Comparison of ENCODE assay signal across 11 cellular contexts in the genomic region with DNA sequence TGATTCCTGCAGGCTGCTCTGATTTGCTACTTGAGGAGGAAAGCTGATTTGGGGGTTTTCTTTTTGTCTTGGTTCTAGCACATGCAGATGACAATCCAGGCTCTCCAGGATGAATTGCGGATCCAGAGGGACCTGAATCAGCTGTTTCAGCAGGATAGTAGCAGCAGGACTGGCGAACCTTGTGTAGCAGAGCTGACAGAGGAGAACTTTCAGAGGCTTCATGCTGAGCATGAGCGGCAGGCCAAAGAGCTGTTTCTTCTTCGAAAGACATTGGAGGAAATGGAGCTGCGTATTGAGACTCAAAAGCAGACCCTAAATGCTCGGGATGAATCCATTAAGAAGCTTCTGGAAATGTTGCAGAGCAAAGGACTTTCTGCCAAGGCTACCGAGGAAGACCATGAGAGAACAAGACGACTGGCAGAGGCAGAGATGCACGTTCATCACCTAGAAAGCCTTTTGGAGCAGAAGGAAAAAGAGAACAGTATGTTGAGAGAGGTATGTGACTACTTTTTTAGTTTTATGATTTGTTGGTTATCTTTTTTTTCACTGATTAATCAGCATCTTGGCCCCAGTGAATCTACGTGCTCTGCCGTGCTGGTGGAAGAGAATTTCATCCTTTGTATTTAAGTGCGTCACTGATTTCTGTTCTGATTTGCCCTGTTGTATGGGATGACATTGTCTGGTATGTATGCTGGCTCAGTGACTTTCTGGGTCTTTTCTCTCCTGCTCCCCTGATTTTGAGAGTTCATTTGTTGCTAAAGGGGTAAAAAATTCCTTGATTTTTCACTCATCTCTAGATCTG.
DNase-seq lines count a peak whose midpoint lies in the region; ATAC-seq and TF ChIP-seq lines count a peak whose summit lies in the region.
"Had no signal": no experiment of that assay in that cellular context is flagged by ENCODE, and none has a peak within 500 bp of the region (broad histone marks: within the 10 kb centered on the region; RNA-seq: fewer than 3 reads in every experiment).

No MANE protein-coding gene starts in this region.

- no peak for ATAC-seq in HG03565 (IDR thresholded peaks at IDR 0.05; ENCODE audit: unreplicated experiment)

- CTCF ChIA-PET in MCF 10A (lab: Yijun Ruan, JAX), result interaction anchor here (0.5 to 3.8 kb wide), 3 partner anchors 10 to 1565 kb away, joined by 3 to 28 read pairs (median 4); no protein-coding TSS in a partner anchor

- POLR2A ChIA-PET in MCF 10A (lab: Yijun Ruan, JAX), result interaction anchor here (0.6 to 1.0 kb wide), 4 partner anchors 9 to 150 kb away, joined by 3 to 4 read pairs (median 3); no protein-coding TSS in a partner anchor

- H3K4me3 Mint-ChIP-seq in MCF 10A (ENCODE audit: unreplicated experiment), result no peak overlapping the region
- no peak overlapping the region for H3K4me3 Mint-ChIP-seq in T-helper 2 cell treated with Interferon-gamma antibody and Interleukin-4, amounts not matched to agents 5 μg/mL and 100 μg/mL, for 36 hours

- BruUV-seq in MCF 10A (replicated peaks; lab: Mats Ljungman, UMichigan), result no TSS peak

- H3K9me3 ChIP-seq in breast epithelium, result no peaks in the 10 kb centered on the region
- no peaks in the 10 kb centered on the region for H3K9me3 ChIP-seq in muscle layer of colon (ENCODE audit: low read length)
- H3K9me3 ChIP-seq in vagina, result no peaks in the 10 kb centered on the region
- H3K9me3 ChIP-seq: ovary had no signal

- H3K36me3 ChIP-seq in breast epithelium, result no peaks in the 10 kb centered on the region
- H3K36me3 ChIP-seq in muscle layer of colon (ENCODE audit: insufficient read depth, low read length), result no peaks in the 10 kb centered on the region
- H3K36me3 ChIP-seq in vagina, result no peaks in the 10 kb centered on the region
- H3K36me3 ChIP-seq: ovary had no signal

- H3K27me3 ChIP-seq in breast epithelium, result no peaks in the 10 kb centered on the region
- no peaks in the 10 kb centered on the region for H3K27me3 ChIP-seq in dorsolateral prefrontal cortex
- H3K27me3 ChIP-seq in muscle layer of colon (ENCODE audit: control insufficient read depth in 1 of 2, insufficient read depth in 2 of 2, low read length in 2 of 2), result no peaks in the 10 kb centered on the region
- H3K27me3 ChIP-seq in vagina, result no peaks in the 10 kb centered on the region
- H3K27me3 ChIP-seq: ovary had no signal

- intact Hi-C loops in breast epithelium (cut with DNase I; ENCODE audit: low total_unique reads) (no loop called here), MCF 10A (cut with micrococcal nuclease) (no loop called here), dorsolateral prefrontal cortex (cut with DNase I) (loop anchor here in 1 of 2 donors (5.0 kb wide), 1 partner anchor 91 kb away; the partner anchor contains the start of gene ERC1), vagina (cut with DNase I) (no loop called here)

- H3K4me1 Mint-ChIP-seq in MCF 10A (ENCODE audit: insufficient read depth, unreplicated experiment), result no peaks in the 10 kb centered on the region
- no peaks in the 10 kb centered on the region for H3K4me1 Mint-ChIP-seq in T-helper 2 cell treated with Interferon-gamma antibody and Interleukin-4, amounts not matched to agents 5 μg/mL and 100 μg/mL, for 36 hours (ENCODE audit: low read depth)

- H3K36me3 Mint-ChIP-seq in MCF 10A (ENCODE audit: insufficient read depth, unreplicated experiment), result peaks cover 17% of the 10 kb centered on the region
- no peaks in the 10 kb centered on the region for H3K36me3 Mint-ChIP-seq in T-helper 2 cell treated with Interferon-gamma antibody and Interleukin-4, amounts not matched to agents 5 μg/mL and 100 μg/mL, for 36 hours (ENCODE audit: low read depth)

- H3K27ac ChIP-seq in breast epithelium (peak overlapping the region; percentile 52 to 66), dorsolateral prefrontal cortex (peak overlapping the region in 56 of 59 donors; percentile 1 to 94 (median 75)), muscle layer of colon (ENCODE audit: low read depth, low read length) (peak overlapping the region; percentile 47), vagina (peak overlapping the region; percentile 54)
- H3K27ac ChIP-seq: ovary had no signal

- no peak overlapping the region for H3K27ac Mint-ChIP-seq in MCF 10A (ENCODE audit: low read depth, unreplicated experiment)
- no peak overlapping the region for H3K27ac Mint-ChIP-seq in T-helper 2 cell treated with Interferon-gamma antibody and Interleukin-4, amounts not matched to agents 5 μg/mL and 100 μg/mL, for 36 hours

- H3K4me1 ChIP-seq in breast epithelium (no peaks in the 10 kb centered on the region), muscle layer of colon (ENCODE audit: insufficient read depth, low read length) (peaks cover 9% of the 10 kb centered on the region), vagina (peaks cover 5% of the 10 kb centered on the region)

- TF ChIP-seq POLR2A in breast epithelium (IDR thresholded peaks at IDR 0.05) (no peak), vagina (IDR thresholded peaks at IDR 0.05) (no peak)

- H3K4me3 ChIP-seq in breast epithelium (peak overlapping the region in 2 of 3 donors; percentile 18), dorsolateral prefrontal cortex (peak overlapping the region; percentile 9 to 68 (median 47)), muscle layer of colon (ENCODE audit: low read depth in 1 of 2, low read length in 2 of 2) (peak overlapping the region in 1 of 2 donors; percentile 46), vagina (peak overlapping the region; percentile 0 to 6)
- H3K4me3 ChIP-seq: ovary had no signal

- no peaks in the 10 kb centered on the region for H3K9me3 Mint-ChIP-seq in MCF 10A (ENCODE audit: unreplicated experiment)
- H3K9me3 Mint-ChIP-seq in T-helper 2 cell treated with Interferon-gamma antibody and Interleukin-4, amounts not matched to agents 5 μg/mL and 100 μg/mL, for 36 hours, result no peaks in the 10 kb centered on the region

- H3K9ac ChIP-seq in muscle layer of colon (ENCODE audit: low read length), result peak overlapping the region; percentile 8

- no peak for DNase-seq in breast epithelium (ENCODE audit: low spot score in 2 of 2)
- no peak for DNase-seq in MCF 10A (ENCODE audit: unreplicated experiment)
- peak in 3 of 10 donors; percentile 22 to 65 (median 34) for DNase-seq in dorsolateral prefrontal cortex
- no peak for DNase-seq in vagina (ENCODE audit: extremely low spot score in 2 of 2)
- no peak for DNase-seq in NOMO-1 treated with dmso at 0.1 percent for 144 hours (lab: John Stamatoyannopoulos, UW; ENCODE audit: unreplicated experiment)
- DNase-seq in T-helper 2 cell treated with Interferon-gamma antibody and Interleukin-4, amounts not matched to agents 5 μg/mL and 100 μg/mL, for 36 hours (ENCODE audit: low spot score), result no peak
- DNase-seq: Kasumi-1, ovary, SHP77 had no signal

- H3K27me3 Mint-ChIP-seq in MCF 10A (ENCODE audit: insufficient read depth, unreplicated experiment), result no peaks in the 10 kb centered on the region
- H3K27me3 Mint-ChIP-seq in T-helper 2 cell treated with Interferon-gamma antibody and Interleukin-4, amounts not matched to agents 5 μg/mL and 100 μg/mL, for 36 hours (ENCODE audit: low read depth), result no peaks in the 10 kb centered on the region

- TF ChIP-seq CTCF in breast epithelium (IDR thresholded peaks at IDR 0.05) (no peak), MCF 10A (IDR thresholded peaks at IDR 0.05; ENCODE audit: unreplicated experiment) (no peak), dorsolateral prefrontal cortex (IDR thresholded peaks at IDR 0.05 in 54 of 56, conservative IDR thresholded peaks at IDR 0.05 in 2 of 56; ENCODE audit: low read depth in 1 of 56, partially characterized antibody in 56 of 56) (no peak), vagina (IDR thresholded peaks at IDR 0.05) (no peak)
